ENCODE assay signal across 32 cellular contexts in the genomic region with DNA sequence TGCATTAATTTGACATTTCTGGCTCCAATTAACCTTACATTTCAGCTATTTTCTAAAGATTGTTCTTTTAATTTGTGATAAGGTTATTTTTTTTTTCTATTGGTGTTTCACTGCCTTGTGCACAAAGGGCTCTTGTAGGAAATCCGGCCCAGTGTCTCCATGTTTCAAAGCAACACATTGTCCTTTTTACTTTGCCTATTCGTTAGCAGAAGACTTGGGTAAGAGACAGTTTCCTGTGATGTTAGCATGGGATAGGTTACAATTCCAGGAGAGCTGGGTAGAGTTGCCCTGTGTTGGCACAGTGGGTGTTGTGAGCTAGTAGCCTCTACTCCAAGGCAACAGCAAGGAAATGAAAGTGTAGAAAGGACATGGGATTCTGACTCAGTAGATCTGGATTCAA.
"Had no signal": no experiment of that assay in that cellular context is flagged by ENCODE, and none has a peak within 500 bp of the region (broad histone marks: within the 10 kb centered on the region; RNA-seq: fewer than 3 reads in every experiment).

No MANE protein-coding gene starts in this region.

- H3K9me3 Mint-ChIP-seq: naive thymus-derived CD8-positive, alpha-beta T cell; natural killer cell treated with Interleukin-12 subunit alpha and Interleukin-12 subunit beta and Interleukin-15 and Interleukin-18, amount 100 ng/mL, for 72 hours; nephron progenitor cell; neural crest cell; stimulated activated memory B cell treated with anti-CD40 and anti-IgM and Interleukin-4, amounts not matched to agents 10 μg/mL and 1 μg/mL and 100 μg/mL, for 72 hours; stimulated activated naive CD8-positive, alpha-beta T cell treated with anti-CD3 and anti-CD28 coated beads, Interleukin-15, amount 100 ng/mL, for 72 hours; type B pancreatic cell had no signal

- H3K4me3 Mint-ChIP-seq: naive thymus-derived CD8-positive, alpha-beta T cell; natural killer cell treated with Interleukin-12 subunit alpha and Interleukin-12 subunit beta and Interleukin-15 and Interleukin-18, amount 100 ng/mL, for 72 hours; nephron progenitor cell; neural crest cell; stimulated activated memory B cell treated with anti-CD40 and anti-IgM and Interleukin-4, amounts not matched to agents 10 μg/mL and 1 μg/mL and 100 μg/mL, for 72 hours; stimulated activated naive CD8-positive, alpha-beta T cell treated with anti-CD3 and anti-CD28 coated beads, Interleukin-15, amount 100 ng/mL, for 72 hours; type B pancreatic cell had no signal

- H3K4me1 ChIP-seq: pancreas, psoas muscle, spleen, suprapubic skin, testis, tibial artery, upper lobe of right lung, uterus had no signal

- H3K4me2 ChIP-seq: smooth muscle cell had no signal

- H3K4me1 Mint-ChIP-seq: naive thymus-derived CD8-positive, alpha-beta T cell; nephron progenitor cell; stimulated activated memory B cell treated with anti-CD40 and anti-IgM and Interleukin-4, amounts not matched to agents 10 μg/mL and 1 μg/mL and 100 μg/mL, for 72 hours; stimulated activated naive CD8-positive, alpha-beta T cell treated with anti-CD3 and anti-CD28 coated beads, Interleukin-15, amount 100 ng/mL, for 72 hours had no signal

- H3K27me3 ChIP-seq: testis, transverse colon, uterus had no signal

- H3K27me3 Mint-ChIP-seq: stimulated activated memory B cell treated with anti-CD40 and anti-IgM and Interleukin-4, amounts not matched to agents 10 μg/mL and 1 μg/mL and 100 μg/mL, for 72 hours had no signal

- H3K36me3 ChIP-seq: neutrophil, pancreas, spleen, suprapubic skin, tibial artery, transverse colon, upper lobe of right lung, uterus had no signal

- H3K36me3 Mint-ChIP-seq: naive thymus-derived CD8-positive, alpha-beta T cell; natural killer cell treated with Interleukin-12 subunit alpha and Interleukin-12 subunit beta and Interleukin-15 and Interleukin-18, amount 100 ng/mL, for 72 hours; stimulated activated memory B cell treated with anti-CD40 and anti-IgM and Interleukin-4, amounts not matched to agents 10 μg/mL and 1 μg/mL and 100 μg/mL, for 72 hours; type B pancreatic cell had no signal

- DNase-seq: naive thymus-derived CD8-positive, alpha-beta T cell; nephron progenitor cell; nucleus accumbens; pancreas; posterior cingulate gyrus; psoas muscle; right cardiac atrium; spleen; stimulated activated CD4-positive, alpha-beta T cell treated with anti-CD3 and anti-CD28 coated beads, Interleukin-12 subunit alpha, Interleukin-12 subunit beta, amount 100 ng/mL, for 4 hours; stimulated activated CD4-positive, alpha-beta T cell treated with anti-CD3 and anti-CD28 coated beads, Interleukin-1b, Interleukin-23, amount 100 ng/mL, for 48 hours; stimulated activated CD4-positive, alpha-beta T cell treated with anti-CD3 and anti-CD28 coated beads, Interleukin-4, amount 100 ng/mL, for 1 hour; stimulated activated CD4-positive, alpha-beta T cell treated with anti-CD3 and anti-CD28 coated beads, Interleukin-4, amount 100 ng/mL, for 4 hours; stimulated activated CD8-positive, alpha-beta memory T cell treated with anti-CD3 and anti-CD28 coated beads, Interleukin-4, amount 100 ng/mL, for 48 hours; stimulated activated naive CD4-positive, alpha-beta T cell; stimulated activated naive CD8-positive, alpha-beta T cell treated with anti-CD3 and anti-CD28 coated beads, Interleukin-15, amount 100 ng/mL, for 72 hours; stimulated activated naive CD8-positive, alpha-beta T cell treated with anti-CD3 and anti-CD28 coated beads, Interleukin-15, Interleukin-2, amounts not matched to agents 100 U/mL and 50 U/mL, for 24 hours; substantia nigra; testis; tibial artery; transverse colon; upper lobe of right lung; uterus had no signal

- H3K27ac ChIP-seq: neutrophil, pancreas, psoas muscle, skin epidermis, spleen, suprapubic skin, testis, tibial artery, transverse colon, upper lobe of right lung, uterus had no signal

- H3K4me3 ChIP-seq: pancreas, psoas muscle, skin epidermis, smooth muscle cell, spleen, suprapubic skin, testis, tibial artery, transverse colon, upper lobe of right lung, uterus had no signal

- H3K27ac Mint-ChIP-seq: naive thymus-derived CD8-positive, alpha-beta T cell; natural killer cell treated with Interleukin-12 subunit alpha and Interleukin-12 subunit beta and Interleukin-15 and Interleukin-18, amount 100 ng/mL, for 72 hours; nephron progenitor cell; progenitor cell of endocrine pancreas; stimulated activated memory B cell treated with anti-CD40 and anti-IgM and Interleukin-4, amounts not matched to agents 10 μg/mL and 1 μg/mL and 100 μg/mL, for 72 hours; stimulated activated naive CD8-positive, alpha-beta T cell treated with anti-CD3 and anti-CD28 coated beads, Interleukin-15, amount 100 ng/mL, for 72 hours; type B pancreatic cell had no signal

- ATAC-seq: naive thymus-derived CD8-positive, alpha-beta T cell; natural killer cell treated with Interleukin-12 subunit alpha and Interleukin-12 subunit beta and Interleukin-15 and Interleukin-18, amount 100 ng/mL, for 72 hours; pancreas; psoas muscle; right cardiac atrium; sciatic nerve; stimulated activated memory B cell treated with anti-CD40 and anti-IgM and Interleukin-4, amounts not matched to agents 10 μg/mL and 1 μg/mL and 100 μg/mL, for 72 hours; stimulated activated naive CD8-positive, alpha-beta T cell treated with anti-CD3 and anti-CD28 coated beads, Interleukin-15, amount 100 ng/mL, for 72 hours; stimulated activated naive CD8-positive, alpha-beta T cell treated with anti-CD3 and anti-CD28 coated beads, Interleukin-15, Interleukin-2, amounts not matched to agents 100 U/mL and 50 U/mL, for 24 hours; upper lobe of right lung had no signal
